9 cellular contexts compared by ENCODE assay signal in genomic region chr22:39176067-39176621, GRCh38. TPM values are rescaled to one million over a fixed set of nuclear protein-coding genes. Genes with fewer than 3 reads are reported as not detected.
DNase-seq lines count a peak whose midpoint lies in the region; ATAC-seq and TF ChIP-seq lines count a peak whose summit lies in the region.
"Had no signal": no experiment of that assay in that cellular context is flagged by ENCODE, and none has a peak within 500 bp of the region (broad histone marks: within the 10 kb centered on the region; RNA-seq: fewer than 3 reads in every experiment).

No MANE protein-coding gene starts in this region.

- DNase-seq in NT2/D1 (ENCODE audit: low read depth, low spot score): no peak
- no peak for DNase-seq in esophagus squamous epithelium (lab: John Stamatoyannopoulos, UW)
- no peak for DNase-seq in activated T-cell treated with anti-CD3 and anti-CD28 coated beads, Interleukin-2, amount 50 U/mL, for 72 hours
- no peak for DNase-seq in BE2C
- DNase-seq in caudate nucleus (lab: John Stamatoyannopoulos, UW): no peak

- peaks cover 0 to 1% of the 10 kb centered on the region in 2 donors for H3K36me3 Mint-ChIP-seq in activated T-cell treated with anti-CD3 and anti-CD28 coated beads, Interleukin-2, amount 50 U/mL, for 72 hours (ENCODE audit: insufficient read depth in 2 of 2)

- H3K27ac ChIP-seq in ACC112 (ENCODE audit: low read depth, low read length) (peak overlapping the region; percentile 90), esophagus squamous epithelium (peak overlapping the region; percentile 50 to 81 (median 70)), muscle layer of duodenum (ENCODE audit: low read length) (peak overlapping the region; percentile 78), caudate nucleus (ENCODE audit: low read depth, low read length) (no peak overlapping the region)
- H3K27ac ChIP-seq: BLaER1 treated with 17β-estradiol and CSF1 and Interleukin-3, amounts not matched to agents 10 nM and 100 nM had no signal

- no peak for ATAC-seq in HG03175 (IDR thresholded peaks at IDR 0.05; ENCODE audit: unreplicated experiment)
- ATAC-seq in activated T-cell treated with anti-CD3 and anti-CD28 coated beads, Interleukin-2, amount 50 U/mL, for 72 hours (replicated peaks in 1 of 2): no peak

- 0% methylated on average over 1 to 9 of the region's 21 CpGs for WGBS in esophagus squamous epithelium, 2 donors

- H3K36me3 ChIP-seq in ACC112 (ENCODE audit: insufficient read depth, low read length) (no peaks in the 10 kb centered on the region), NT2/D1 (ENCODE audit: insufficient read depth, insufficient read length, low read length) (no peaks in the 10 kb centered on the region), esophagus squamous epithelium (no peaks in the 10 kb centered on the region), muscle layer of duodenum (ENCODE audit: control insufficient read depth in 1 of 2, insufficient read depth in 2 of 2, low read length in 2 of 2) (no peaks in the 10 kb centered on the region), BE2C (no peaks in the 10 kb centered on the region)
- H3K36me3 ChIP-seq: BLaER1 treated with 17β-estradiol and CSF1 and Interleukin-3, amounts not matched to agents 10 nM and 100 nM had no signal

- no peak for TF ChIP-seq POLR2A in esophagus squamous epithelium (IDR thresholded peaks at IDR 0.05)

- H3K9me3 ChIP-seq in NT2/D1 (ENCODE audit: insufficient read depth, low read length) (no peaks in the 10 kb centered on the region), esophagus squamous epithelium (no peaks in the 10 kb centered on the region), muscle layer of duodenum (ENCODE audit: control insufficient read depth in 1 of 2, low read length in 2 of 2) (no peaks in the 10 kb centered on the region), BE2C (no peaks in the 10 kb centered on the region)
- H3K9me3 ChIP-seq: BLaER1 treated with 17β-estradiol and CSF1 and Interleukin-3, amounts not matched to agents 10 nM and 100 nM had no signal

- peak overlapping the region; percentile 61 for H3K9ac ChIP-seq in NT2/D1 (ENCODE audit: insufficient read length, low read depth)
- H3K9ac ChIP-seq: BLaER1 treated with 17β-estradiol and CSF1 and Interleukin-3, amounts not matched to agents 10 nM and 100 nM had no signal

- H3K27me3 ChIP-seq in ACC112 (ENCODE audit: insufficient read depth, low read length): no peaks in the 10 kb centered on the region
- no peaks in the 10 kb centered on the region for H3K27me3 ChIP-seq in NT2/D1 (ENCODE audit: insufficient read depth, insufficient read length)
- H3K27me3 ChIP-seq in esophagus squamous epithelium: no peaks in the 10 kb centered on the region
- H3K27me3 ChIP-seq in muscle layer of duodenum (ENCODE audit: low read depth, low read length): no peaks in the 10 kb centered on the region
- H3K27me3 ChIP-seq in BE2C: no peaks in the 10 kb centered on the region

- intact Hi-C loops in esophagus squamous epithelium (cut with DNase I): no loop called here

- H2AFZ ChIP-seq in ACC112 (ENCODE audit: low read length, unreplicated experiment): no peak overlapping the region

- TF ChIP-seq CTCF in esophagus squamous epithelium (IDR thresholded peaks at IDR 0.05) (no peak), BE2C (IDR thresholded peaks at IDR 0.05; ENCODE audit: low read depth, low read length) (no peak)

- no peak overlapping the region for H3K27ac Mint-ChIP-seq in activated T-cell treated with anti-CD3 and anti-CD28 coated beads, Interleukin-2, amount 50 U/mL, for 72 hours

- no peaks in the 10 kb centered on the region for H3K79me2 ChIP-seq in ACC112 (ENCODE audit: control insufficient read depth, insufficient read depth, low read length, unreplicated experiment)

- peaks cover 56% of the 10 kb centered on the region for H3K4me1 ChIP-seq in ACC112 (ENCODE audit: control insufficient read depth, insufficient read depth, low read length, unreplicated experiment)
- peaks cover 30% of the 10 kb centered on the region for H3K4me1 ChIP-seq in NT2/D1 (ENCODE audit: insufficient read depth, insufficient read length)
- peaks cover 23 to 84% (median 45%) of the 10 kb centered on the region in 3 donors for H3K4me1 ChIP-seq in esophagus squamous epithelium
- peaks cover 18 to 49% of the 10 kb centered on the region in 2 donors for H3K4me1 ChIP-seq in muscle layer of duodenum (ENCODE audit: control insufficient read depth in 1 of 2, insufficient read depth in 2 of 2, low read length in 2 of 2)
- peaks cover 4% of the 10 kb centered on the region; the same call in 1 of the 2 replicates for H3K4me1 ChIP-seq in BE2C

- peaks cover 38% of the 10 kb centered on the region for H3K4me1 Mint-ChIP-seq in activated T-cell treated with anti-CD3 and anti-CD28 coated beads, Interleukin-2, amount 50 U/mL, for 72 hours (ENCODE audit: low read depth)

- no peak overlapping the region for H3K4me3 ChIP-seq in ACC112 (ENCODE audit: low read depth, low read length)
- no peak overlapping the region for H3K4me3 ChIP-seq in NT2/D1 (ENCODE audit: insufficient read length, low read depth)
- H3K4me3 ChIP-seq in esophagus squamous epithelium: no peak overlapping the region
- no peak overlapping the region for H3K4me3 ChIP-seq in muscle layer of duodenum (ENCODE audit: low read depth in 1 of 2, low read length in 2 of 2)
- H3K4me3 ChIP-seq in BE2C (ENCODE audit: low read depth, low read length): no peak overlapping the region
- H3K4me3 ChIP-seq: BLaER1 treated with 17β-estradiol and CSF1 and Interleukin-3, amounts not matched to agents 10 nM and 100 nM had no signal

- no peaks in the 10 kb centered on the region for H3K27me3 Mint-ChIP-seq in activated T-cell treated with anti-CD3 and anti-CD28 coated beads, Interleukin-2, amount 50 U/mL, for 72 hours (ENCODE audit: low read depth)

- H3K9me3 Mint-ChIP-seq in activated T-cell treated with anti-CD3 and anti-CD28 coated beads, Interleukin-2, amount 50 U/mL, for 72 hours: no peaks in the 10 kb centered on the region

- no peak overlapping the region for H3K4me3 Mint-ChIP-seq in activated T-cell treated with anti-CD3 and anti-CD28 coated beads, Interleukin-2, amount 50 U/mL, for 72 hours

RNA-seq across cellular contexts. Expression of gene CBX7, which starts 23.7 kb away (rescaled TPM):
- total RNA-seq in esophagus squamous epithelium: 10 to 100 TPM in 3 of 4 donors, 1 to 10 TPM in 1; 4.7 to 56.1 (median 19.5) TPM
- 10 to 100 TPM; 41.5 to 61.0 TPM for total RNA-seq in activated T-cell treated with anti-CD3 and anti-CD28 coated beads, Interleukin-2, amount 50 U/mL, for 72 hours
- not detected for polyA plus RNA-seq in BE2C (2012; ENCODE audit: insufficient read depth, insufficient read length, low read depth)
